ENCODE assay signal across 15 cellular contexts in the genomic region with DNA sequence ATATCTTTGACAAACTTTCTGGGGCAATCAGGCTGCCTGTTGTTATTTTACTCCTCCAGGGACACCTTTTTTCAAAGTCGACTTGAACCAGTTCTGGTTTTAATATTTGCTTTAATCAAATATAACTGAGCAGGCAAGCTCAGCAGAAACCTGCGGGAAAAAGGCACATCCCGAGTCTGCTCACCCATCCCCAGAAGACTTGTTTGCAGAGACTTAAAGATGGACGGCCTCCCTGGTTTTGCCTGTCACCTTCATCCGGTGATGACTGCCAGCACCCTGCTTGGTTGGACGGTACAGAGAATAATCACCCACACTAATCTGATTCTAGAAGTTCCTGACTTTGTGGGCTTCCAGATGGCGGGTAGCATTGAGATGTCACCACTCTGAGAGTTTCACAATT.
"Had no signal": no experiment of that assay in that cellular context is flagged by ENCODE, and none has a peak within 500 bp of the region (broad histone marks: within the 10 kb centered on the region; RNA-seq: fewer than 3 reads in every experiment).

No MANE protein-coding gene starts in this region.

- DNase-seq: foreskin keratinocyte; kidney glomerular epithelial cell; lower lobe of right lung; midbrain; ovary; stimulated activated CD4-positive, alpha-beta T cell treated with anti-CD3 and anti-CD28 coated beads, Interleukin-4, amount 100 ng/mL, for 1 hour; stimulated activated CD8-positive, alpha-beta memory T cell treated with anti-CD3 and anti-CD28 coated beads, Interleukin-4, amount 100 ng/mL, for 48 hours; stimulated activated naive CD8-positive, alpha-beta T cell treated with anti-CD3 and anti-CD28 coated beads, Interleukin-15, Interleukin-2, amounts not matched to agents 100 U/mL and 50 U/mL, for 24 hours; thyroid gland had no signal

- H2AFZ ChIP-seq: neural progenitor cell had no signal

- H3K27ac ChIP-seq: foreskin keratinocyte, lower lobe of right lung, neural progenitor cell, ovary, suprapubic skin, thyroid gland had no signal

- H3K4me2 ChIP-seq: neural progenitor cell had no signal

- H3K27me3 ChIP-seq: foreskin keratinocyte, neural progenitor cell, ovary, suprapubic skin, thyroid gland had no signal

- FAIRE-seq: colon, urothelium cell line had no signal

- H3K9me3 ChIP-seq: lower lobe of right lung, ovary, suprapubic skin, thyroid gland had no signal

- H3K36me3 ChIP-seq: lower lobe of right lung, neural progenitor cell, ovary, suprapubic skin, thyroid gland had no signal

- H3K4me3 ChIP-seq: lower lobe of right lung, neural progenitor cell, ovary, suprapubic skin, thyroid gland had no signal

- H3K9ac ChIP-seq: neural progenitor cell had no signal

- H3K4me1 ChIP-seq: lower lobe of right lung, neural progenitor cell, suprapubic skin had no signal

- ATAC-seq: foreskin keratinocyte; lower lobe of right lung; natural killer cell treated with Interleukin-12 subunit alpha and Interleukin-12 subunit beta and Interleukin-15 and Interleukin-18, amount 100 ng/mL, for 72 hours; stimulated activated effector memory CD8-positive, alpha-beta T cell treated with anti-CD3 and anti-CD28 coated beads, Interleukin-12 subunit alpha, Interleukin-12 subunit beta, amount 100 ng/mL, for 72 hours; stimulated activated naive CD8-positive, alpha-beta T cell treated with anti-CD3 and anti-CD28 coated beads, Interleukin-15, Interleukin-2, amounts not matched to agents 100 U/mL and 50 U/mL, for 24 hours had no signal
